13 cellular contexts compared by ENCODE assay signal in the genomic region with DNA sequence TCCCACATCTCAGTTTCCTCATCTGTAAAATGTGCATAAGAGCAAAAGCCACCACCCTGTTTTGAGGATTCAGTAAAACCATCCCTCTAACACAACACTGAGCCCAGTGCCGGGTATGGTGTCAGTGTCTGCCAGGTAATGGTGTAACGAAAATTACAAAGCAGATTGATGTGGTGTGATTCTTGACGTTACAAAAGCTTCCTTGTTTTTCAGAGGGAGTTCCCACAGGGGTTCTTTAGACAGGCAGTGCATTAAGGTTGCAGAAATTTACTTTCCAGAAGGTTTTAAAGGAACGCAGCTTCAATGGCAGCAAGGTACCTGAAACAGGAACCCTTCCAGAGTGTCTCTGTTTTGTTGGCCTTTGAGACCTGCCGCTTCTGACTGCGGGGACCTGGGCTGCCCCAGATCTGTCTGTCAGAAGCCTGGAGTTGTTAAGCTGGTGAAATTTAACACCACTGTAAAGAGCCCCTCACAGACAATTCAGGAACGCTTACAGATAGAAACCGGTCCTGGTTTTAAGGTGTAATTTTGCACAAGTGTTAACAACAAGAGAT.
DNase-seq lines count a peak whose midpoint lies in the region; ATAC-seq and TF ChIP-seq lines count a peak whose summit lies in the region.
"Had no signal": no experiment of that assay in that cellular context is flagged by ENCODE, and none has a peak within 500 bp of the region (broad histone marks: within the 10 kb centered on the region; RNA-seq: fewer than 3 reads in every experiment).

No MANE protein-coding gene starts in this region.

- no peaks in the 10 kb centered on the region for H3K9me3 ChIP-seq in SK-N-SH
- no peaks in the 10 kb centered on the region; the same call in 1 of the 2 replicates for H3K9me3 ChIP-seq in iPS-20b (ENCODE audit: insufficient read depth, low read depth, low read length)
- no peaks in the 10 kb centered on the region for H3K9me3 ChIP-seq in thymus (ENCODE audit: control insufficient read depth)
- H3K9me3 ChIP-seq in right lobe of liver: no peaks in the 10 kb centered on the region
- H3K9me3 ChIP-seq: suprapubic skin had no signal

- H3K36me3 ChIP-seq in SK-N-SH (replicated peaks in 1 of 2; ENCODE audit: control insufficient read depth in 1 of 2, insufficient read depth in 2 of 2, low read length in 1 of 2) (peaks cover 0 to 8% of the 10 kb centered on the region in 2 experiments), iPS-20b (ENCODE audit: insufficient read depth, low read depth, low read length) (no peaks in the 10 kb centered on the region), thymus (ENCODE audit: control insufficient read depth, insufficient read depth) (no peaks in the 10 kb centered on the region), right lobe of liver (no peaks in the 10 kb centered on the region)
- H3K36me3 ChIP-seq: suprapubic skin had no signal

- peaks cover 10% of the 10 kb centered on the region for H3F3A ChIP-seq in SK-N-SH (replicated peaks; ENCODE audit: insufficient read depth)

- intact Hi-C loops in right lobe of liver (cut with DNase I): no loop called here

- H3K9me2 ChIP-seq in SK-N-SH: no peaks in the 10 kb centered on the region

- peak overlapping the region; percentile 47; the same call in 1 of the 2 replicates for H3K4me2 ChIP-seq in SK-N-SH

- peak; percentile 63 for DNase-seq in NCI-H2171 treated with DMSO at 0.1 percent for 48 hours (lab: John Stamatoyannopoulos, UW)
- no peak for DNase-seq in NCI-H2171 (lab: John Stamatoyannopoulos, UW)
- no peak for DNase-seq in SK-N-SH
- no peak for DNase-seq in right lobe of liver
- DNase-seq in GF-D8 (lab: John Stamatoyannopoulos, UW): no peak
- no peak for DNase-seq in epidermal melanocyte (ENCODE audit: insufficient read length, low spot score)
- DNase-seq: activated naive CD4-positive, alpha-beta T cell; CD8-positive, alpha-beta memory T cell; effector memory CD4-positive, alpha-beta T cell; foreskin melanocyte had no signal

- no peaks in the 10 kb centered on the region for H3K27me3 ChIP-seq in SK-N-SH (ENCODE audit: insufficient read depth)
- no peaks in the 10 kb centered on the region for H3K27me3 ChIP-seq in iPS-20b (ENCODE audit: insufficient read depth, low read length)
- H3K27me3 ChIP-seq in thymus (ENCODE audit: control insufficient read depth, insufficient read depth): no peaks in the 10 kb centered on the region
- H3K27me3 ChIP-seq in right lobe of liver: no peaks in the 10 kb centered on the region
- H3K27me3 ChIP-seq: suprapubic skin had no signal

- POLR2A ChIA-PET in SK-N-SH (lab: Yijun Ruan, JAX): interaction anchor here (0.6 kb wide), 1 partner anchor 16 kb away, joined by 3 read pairs; no protein-coding TSS in a partner anchor

- H3K4me3 ChIP-seq in SK-N-SH (ENCODE audit: low read depth in 2 of 2, low read length in 1 of 2) (no peak overlapping the region), iPS-20b (ENCODE audit: low read length) (0 out of 2 replicates have a peak overlapping the region, but pooled peaks have one; percentile 23), thymus (ENCODE audit: low read length) (no peak overlapping the region), right lobe of liver (no peak overlapping the region)
- H3K4me3 ChIP-seq: suprapubic skin had no signal

- H4K20me1 ChIP-seq in SK-N-SH (ENCODE audit: insufficient read depth): peaks cover 20% of the 10 kb centered on the region

- 75% methylated on average over 8 of the region's 8 CpGs for WGBS in SK-N-SH (ENCODE audit: low lambda C conversion rate)
- 38% methylated on average over 8 of the region's 8 CpGs for WGBS in thymus
- 73% methylated on average over 8 of the region's 8 CpGs for WGBS in right lobe of liver (ENCODE audit: insufficient coverage, low coverage, low lambda C conversion rate, missing lambda C conversion rate)

- H3K9ac ChIP-seq in SK-N-SH (no peak overlapping the region), iPS-20b (ENCODE audit: low read depth, low read length) (no peak overlapping the region)

- no peak overlapping the region for H2AFZ ChIP-seq in SK-N-SH (ENCODE audit: low read depth)

- ATAC-seq in right lobe of liver: no peak

- no peak for TF ChIP-seq EP300 in SK-N-SH (IDR thresholded peaks at IDR 0.05; ENCODE audit: borderline replicate concordance in 1 of 2, low read depth in 1 of 2, low read length in 1 of 2)

- H3K27ac ChIP-seq in SK-N-SH (ENCODE audit: low read depth in 2 of 2, low read length in 1 of 2): peak overlapping the region; percentile 36 to 43; a peak in 3 of 4 replicates
- H3K27ac ChIP-seq in iPS-20b (ENCODE audit: low read length): no peak overlapping the region
- peak overlapping the region; percentile 19 for H3K27ac ChIP-seq in thymus (ENCODE audit: low read depth)
- H3K27ac ChIP-seq in right lobe of liver: no peak overlapping the region
- H3K27ac ChIP-seq: suprapubic skin had no signal

- H3K4me1 ChIP-seq in SK-N-SH (ENCODE audit: control insufficient read depth in 1 of 2, insufficient read depth in 2 of 2, low read depth in 1 of 2, low read length in 1 of 2): peaks cover 13 to 26% of the 10 kb centered on the region in 2 experiments
- H3K4me1 ChIP-seq in iPS-20b (ENCODE audit: insufficient read depth, low read length): peaks cover 20% of the 10 kb centered on the region; the same call in 1 of the 2 replicates
- peaks cover 53% of the 10 kb centered on the region for H3K4me1 ChIP-seq in thymus (ENCODE audit: control insufficient read depth, insufficient read depth, low read length)
- no peaks in the 10 kb centered on the region for H3K4me1 ChIP-seq in right lobe of liver
- H3K4me1 ChIP-seq: suprapubic skin had no signal

- TF ChIP-seq POLR2A in right lobe of liver (IDR thresholded peaks at IDR 0.05): no peak

- H3K79me2 ChIP-seq in SK-N-SH (ENCODE audit: insufficient read depth): peaks cover 60% of the 10 kb centered on the region; the same call in 1 of the 2 replicates

- CTCF ChIA-PET in SK-N-SH (lab: Yijun Ruan, JAX): interaction anchor here (0.9 to 2.0 kb wide), 12 partner anchors 9 to 286 kb away, joined by 3 to 7 read pairs (median 4); no protein-coding TSS in a partner anchor

- no peak for TF ChIP-seq CTCF in SK-N-SH (IDR thresholded peaks at IDR 0.05)
- TF ChIP-seq CTCF in right lobe of liver (IDR thresholded peaks at IDR 0.05): no peak

- TF ChIP-seq RAD21 in SK-N-SH (IDR thresholded peaks at IDR 0.05; ENCODE audit: low read length): no peak

TF ChIP-seq in SK-N-SH, 30 proteins besides CTCF, POLR2A, EP300 and RAD21:
- TF ChIP-seq TAF1 (IDR thresholded peaks at IDR 0.05; ENCODE audit: borderline replicate concordance, low read depth, low read length) (no peak), IRF3 (IDR thresholded peaks at IDR 0.05; ENCODE audit: low read depth, low read length) (no peak), TEAD4 (IDR thresholded peaks at IDR 0.05; ENCODE audit: borderline replicate concordance, insufficient read depth) (no peak), NFIC (IDR thresholded peaks at IDR 0.05; ENCODE audit: borderline replicate concordance) (no peak), NRF1 (IDR thresholded peaks at IDR 0.05; ENCODE audit: low read depth, low read length) (no peak)

Comparison
In these comparisons a context has a peak if more than half of its experiments do, and no peak if none do; other contexts are left out.
1. H3K27ac ChIP-seq: peak in SK-N-SH (2 of 2) and thymus (single experiment); none in iPS-20b (single experiment) and right lobe of liver (0 of 3).